In the genomic region with DNA sequence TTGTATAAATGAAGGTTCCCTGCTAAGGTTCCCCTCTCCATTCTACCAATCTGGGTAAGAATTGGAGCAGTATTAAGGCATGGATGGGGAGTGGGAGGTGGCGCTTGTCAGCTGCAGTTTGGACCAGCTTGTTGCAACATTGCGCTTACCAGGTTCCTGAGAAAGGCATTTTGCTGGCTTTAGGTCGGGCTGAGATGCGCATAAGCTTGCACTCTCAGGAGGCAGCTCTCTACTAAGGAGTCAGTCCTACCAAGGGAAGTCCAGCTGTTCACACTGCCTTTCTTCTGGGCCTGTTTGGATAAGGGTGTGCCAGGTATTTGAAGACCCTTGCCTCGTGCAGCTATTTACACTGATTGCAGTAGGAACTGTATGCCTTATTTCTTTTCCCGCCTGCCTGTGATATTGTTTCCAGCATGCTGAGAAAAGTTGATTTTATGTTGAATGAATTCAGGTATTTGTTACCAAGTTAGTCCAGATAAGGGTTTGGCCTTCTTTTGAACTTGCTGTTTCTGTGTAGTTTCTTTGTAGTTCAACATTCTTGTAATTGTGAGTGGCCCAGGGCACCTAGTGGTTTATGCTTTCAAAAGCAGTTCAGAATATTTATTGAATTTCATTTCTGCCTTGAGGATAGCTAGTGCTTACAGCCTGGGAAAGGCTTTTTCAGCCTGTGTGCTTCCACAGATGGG, we compare ENCODE assay signal across 1 cellular context.
TF ChIP-seq lines count a peak whose summit lies in the region.

No MANE protein-coding gene starts in this region.

TF ChIP-seq in HepG2, 621 proteins besides CTCF, POLR2A, EP300 and RAD21 (continued from another document):
- TF ChIP-seq NRL (CRISPR knock-in tag; IDR thresholded peaks at IDR 0.05; ENCODE audit: borderline replicate concordance), result no peak
- TF ChIP-seq, protein P1, sequence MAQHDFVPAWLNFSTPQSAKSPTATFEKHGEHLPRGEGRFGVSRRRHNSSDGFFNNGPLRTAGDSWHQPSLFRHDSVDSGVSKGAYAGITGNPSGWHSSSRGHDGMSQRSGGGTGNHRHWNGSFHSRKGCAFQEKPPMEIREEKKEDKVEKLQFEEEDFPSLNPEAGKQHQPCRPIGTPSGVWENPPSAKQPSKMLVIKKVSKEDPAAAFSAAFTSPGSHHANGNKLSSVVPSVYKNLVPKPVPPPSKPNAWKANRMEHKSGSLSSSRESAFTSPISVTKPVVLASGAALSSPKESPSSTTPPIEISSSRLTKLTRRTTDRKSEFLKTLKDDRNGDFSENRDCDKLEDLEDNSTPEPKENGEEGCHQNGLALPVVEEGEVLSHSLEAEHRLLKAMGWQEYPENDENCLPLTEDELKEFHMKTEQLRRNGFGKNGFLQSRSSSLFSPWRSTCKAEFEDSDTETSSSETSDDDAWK (CRISPR knock-in tag; IDR thresholded peaks at IDR 0.05), result no peak
- TF ChIP-seq SAP130 (CRISPR knock-in tag; IDR thresholded peaks at IDR 0.05; ENCODE audit: low read depth), result peak; percentile 11; the same call in 1 of the 2 replicates
